Comparison of ENCODE assay signal across 1 cellular context in the genomic region with DNA sequence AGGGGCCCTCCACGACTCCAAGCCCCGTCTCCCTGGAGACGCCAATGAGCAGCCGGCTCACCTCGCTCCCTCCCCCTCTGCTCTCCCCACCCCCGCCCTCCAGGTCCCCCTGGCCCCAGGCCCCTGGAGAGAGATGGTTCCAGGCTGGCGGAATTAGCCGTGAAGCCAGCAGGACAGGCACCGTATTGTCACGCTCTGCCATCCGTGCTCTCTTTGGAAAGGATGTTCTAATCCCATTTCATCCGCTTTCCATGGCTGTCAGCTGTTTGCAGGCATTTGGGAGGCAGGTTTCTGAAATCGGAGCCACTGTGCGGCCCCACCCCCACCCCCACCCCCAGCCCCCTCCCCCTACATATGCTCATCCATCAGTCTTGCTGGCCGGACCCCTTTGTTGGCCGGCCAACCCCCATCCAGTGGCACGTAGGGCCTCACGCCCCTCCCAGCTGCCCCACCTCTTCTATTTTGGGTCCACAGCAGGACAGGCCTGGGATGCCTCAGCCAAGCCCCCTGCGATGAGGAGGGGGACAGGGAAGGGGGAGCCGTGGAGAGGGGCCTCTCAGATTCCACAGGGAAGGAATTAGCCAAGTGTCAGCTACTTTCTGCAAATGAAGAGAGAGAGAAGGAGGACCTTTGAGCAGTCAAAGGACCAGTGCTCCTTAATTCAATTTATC.
TF ChIP-seq lines count a peak whose summit lies in the region.

No MANE protein-coding gene starts in this region.

TF ChIP-seq in HepG2, 621 proteins besides CTCF, POLR2A, EP300 and RAD21:
- TF ChIP-seq ATF7-NPFF (CRISPR knock-in tag; IDR thresholded peaks at IDR 0.05; ENCODE audit: low read depth) (no peak), HOXA9 (CRISPR knock-in tag; IDR thresholded peaks at IDR 0.05; ENCODE audit: borderline replicate concordance) (no peak), ZNF382 (CRISPR knock-in tag; IDR thresholded peaks at IDR 0.05; ENCODE audit: borderline replicate concordance) (no peak)
